ENCODE assay signal across 17 cellular contexts in the genomic region with DNA sequence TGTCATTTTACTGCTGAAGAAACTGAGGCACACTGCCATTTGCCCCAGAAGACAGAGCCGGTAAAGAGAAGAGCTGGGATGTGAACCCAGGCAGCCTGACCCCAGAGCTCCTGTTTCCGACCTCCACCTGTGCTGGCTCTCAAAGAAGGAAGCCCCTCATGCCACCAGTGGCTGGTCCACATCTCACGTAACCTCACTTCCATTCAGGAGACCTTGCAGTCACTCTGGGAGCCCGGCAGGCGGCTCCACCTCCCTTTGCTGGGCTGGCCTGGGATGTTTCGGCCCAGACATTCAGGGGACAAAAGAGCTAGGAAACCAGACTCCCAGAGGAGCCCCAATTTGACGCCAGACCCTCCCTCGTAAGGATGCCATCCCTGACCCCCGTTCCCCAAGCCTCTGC. TPM values are rescaled to one million over a fixed set of nuclear protein-coding genes. Genes with fewer than 3 reads are reported as not detected.
DNase-seq lines count a peak whose midpoint lies in the region; ATAC-seq and TF ChIP-seq lines count a peak whose summit lies in the region.
"Had no signal": no experiment of that assay in that cellular context is flagged by ENCODE, and none has a peak within 500 bp of the region (broad histone marks: within the 10 kb centered on the region; RNA-seq: fewer than 3 reads in every experiment).

No MANE protein-coding gene starts in this region.

- WGBS in adrenal gland, 4 donors: 76 to 84% (median 80%) methylated on average over 8 to 9 of the region's 9 CpGs

- ATAC-seq in activated naive CD4-positive, alpha-beta T cell treated with anti-CD3 and anti-CD28 coated beads, Interleukin-2, amount 50 U/mL, for 72 hours: no peak
- ATAC-seq in foreskin keratinocyte: no peak
- no peak for ATAC-seq in natural killer cell
- ATAC-seq: activated CD4-positive, CD25-positive, alpha-beta regulatory T cell treated with anti-CD3 and anti-CD28 coated beads, Interleukin-2, amount 50 U/mL, for 24 hours; naive thymus-derived CD8-positive, alpha-beta T cell had no signal

- H3K4me1 ChIP-seq in adrenal gland (replicated peaks in 1 of 2) (peaks cover 8 to 16% of the 10 kb centered on the region in 2 donors), foreskin keratinocyte (no peaks in the 10 kb centered on the region)

- DNase-seq in activated naive CD4-positive, alpha-beta T cell treated with anti-CD3 and anti-CD28 coated beads, Interleukin-2, amount 50 U/mL, for 72 hours (ENCODE audit: low spot score in 2 of 2): no peak
- DNase-seq in activated naive CD4-positive, alpha-beta T cell treated with anti-CD3 and anti-CD28 coated beads for 36 hours: no peak
- DNase-seq in adrenal gland: no peak
- no peak for DNase-seq in foreskin keratinocyte
- no peak for DNase-seq in type B pancreatic cell (ENCODE audit: extremely low spot score, unreplicated experiment)
- no peak for DNase-seq in endothelial cell (ENCODE audit: low spot score)
- no peak for DNase-seq in natural killer cell
- no peak for DNase-seq in stimulated activated naive CD4-positive, alpha-beta T cell treated with Interleukin-2 at 50 U/mL for 16 hours (lab: John Stamatoyannopoulos, UW)
- DNase-seq: activated T-cell treated with anti-CD3 and anti-CD28 coated beads, Interleukin-2, amount 50 U/mL, for 1 hour; KG1; naive thymus-derived CD8-positive, alpha-beta T cell; NCI-H2081; transverse colon had no signal

- CTCF ChIA-PET in activated naive CD4-positive, alpha-beta T cell treated with anti-CD3 and anti-CD28 coated beads for 36 hours (lab: Charles Lee): interaction anchor here (1.6 to 5.0 kb wide), 2 partner anchors 10 to 99 kb away, joined by 5 to 43 read pairs; no protein-coding TSS in a partner anchor

- intact Hi-C loops in activated naive CD4-positive, alpha-beta T cell treated with anti-CD3 and anti-CD28 coated beads for 36 hours (cut with micrococcal nuclease): no loop called here
- intact Hi-C loops in adrenal gland (cut with DNase I): loop anchor here (5.0 to 10.0 kb wide), 3 partner anchors 99 to 227 kb away; a partner anchor contains a TSS
- intact Hi-C loops in natural killer cell (cut with micrococcal nuclease): loop anchor here (10.0 kb wide), 1 partner anchor 259 kb away; no protein-coding TSS in a partner anchor

- H3K4me3 ChIP-seq in adrenal gland: no peak overlapping the region
- H3K4me3 ChIP-seq: cardiac muscle cell, skin epidermis, transverse colon had no signal

- H3K27me3 Mint-ChIP-seq in activated naive CD4-positive, alpha-beta T cell treated with anti-CD3 and anti-CD28 coated beads for 36 hours (ENCODE audit: low read depth): no peaks in the 10 kb centered on the region
- no peaks in the 10 kb centered on the region for H3K27me3 Mint-ChIP-seq in type B pancreatic cell
- H3K27me3 Mint-ChIP-seq in endothelial cell (ENCODE audit: unreplicated experiment): no peaks in the 10 kb centered on the region
- H3K27me3 Mint-ChIP-seq in natural killer cell (ENCODE audit: low read depth in 2 of 2): no peaks in the 10 kb centered on the region
- H3K27me3 Mint-ChIP-seq: naive thymus-derived CD8-positive, alpha-beta T cell had no signal

- H3K27ac ChIP-seq in adrenal gland: peak overlapping the region in 1 of 5 donors; percentile 32
- H3K27ac ChIP-seq in foreskin keratinocyte: no peak overlapping the region
- H3K27ac ChIP-seq: cardiac muscle cell had no signal

- H3K36me3 ChIP-seq in adrenal gland (replicated peaks in 1 of 2): peaks cover 0 to 44% of the 10 kb centered on the region in 2 donors

- no peaks in the 10 kb centered on the region for H3K9me3 ChIP-seq in adrenal gland (replicated peaks in 1 of 3)
- H3K9me3 ChIP-seq: transverse colon had no signal

- TF ChIP-seq POLR2A in adrenal gland (IDR thresholded peaks at IDR 0.05): no peak

- TF ChIP-seq CTCF in adrenal gland (IDR thresholded peaks at IDR 0.05) (peak in 4 of 6 experiments; percentile 10 to 22 (median 21)), foreskin keratinocyte (conservative IDR thresholded peaks at IDR 0.05) (peak; percentile 28), type B pancreatic cell (conservative IDR thresholded peaks at IDR 0.05) (peak; percentile 32), endothelial cell (IDR thresholded peaks at IDR 0.05; ENCODE audit: unreplicated experiment) (no peak), natural killer cell (IDR thresholded peaks at IDR 0.05) (no peak)

- H3K4me3 Mint-ChIP-seq in activated naive CD4-positive, alpha-beta T cell treated with anti-CD3 and anti-CD28 coated beads for 36 hours: no peak overlapping the region
- H3K4me3 Mint-ChIP-seq in type B pancreatic cell: no peak overlapping the region
- H3K4me3 Mint-ChIP-seq in endothelial cell (ENCODE audit: unreplicated experiment): no peak overlapping the region
- H3K4me3 Mint-ChIP-seq in natural killer cell: no peak overlapping the region

- no peaks in the 10 kb centered on the region for H3K9me3 Mint-ChIP-seq in activated naive CD4-positive, alpha-beta T cell treated with anti-CD3 and anti-CD28 coated beads, Interleukin-2, amount 50 U/mL, for 72 hours
- no peaks in the 10 kb centered on the region for H3K9me3 Mint-ChIP-seq in activated naive CD4-positive, alpha-beta T cell treated with anti-CD3 and anti-CD28 coated beads for 36 hours
- H3K9me3 Mint-ChIP-seq in type B pancreatic cell: no peaks in the 10 kb centered on the region
- H3K9me3 Mint-ChIP-seq in endothelial cell (ENCODE audit: unreplicated experiment): no peaks in the 10 kb centered on the region
- H3K9me3 Mint-ChIP-seq in natural killer cell: no peaks in the 10 kb centered on the region
- H3K9me3 Mint-ChIP-seq: naive thymus-derived CD8-positive, alpha-beta T cell had no signal

- peaks cover 21% of the 10 kb centered on the region for H3K4me1 Mint-ChIP-seq in activated naive CD4-positive, alpha-beta T cell treated with anti-CD3 and anti-CD28 coated beads for 36 hours (ENCODE audit: low read depth)
- H3K4me1 Mint-ChIP-seq in type B pancreatic cell (ENCODE audit: unreplicated experiment): peaks cover 10% of the 10 kb centered on the region
- H3K4me1 Mint-ChIP-seq in endothelial cell (ENCODE audit: unreplicated experiment): peaks cover 17% of the 10 kb centered on the region
- peaks cover 24 to 27% of the 10 kb centered on the region in 2 donors for H3K4me1 Mint-ChIP-seq in natural killer cell

- H3K27me3 ChIP-seq in adrenal gland: no peaks in the 10 kb centered on the region
- H3K27me3 ChIP-seq in foreskin keratinocyte: no peaks in the 10 kb centered on the region
- H3K27me3 ChIP-seq: cardiac muscle cell, transverse colon had no signal

- peaks cover 5 to 19% of the 10 kb centered on the region in 2 donors for H3K36me3 Mint-ChIP-seq in activated naive CD4-positive, alpha-beta T cell treated with anti-CD3 and anti-CD28 coated beads, Interleukin-2, amount 50 U/mL, for 72 hours
- peaks cover 7% of the 10 kb centered on the region for H3K36me3 Mint-ChIP-seq in activated naive CD4-positive, alpha-beta T cell treated with anti-CD3 and anti-CD28 coated beads for 36 hours (ENCODE audit: low read depth)
- peaks cover 5% of the 10 kb centered on the region for H3K36me3 Mint-ChIP-seq in type B pancreatic cell
- peaks cover 15% of the 10 kb centered on the region for H3K36me3 Mint-ChIP-seq in endothelial cell (ENCODE audit: low read depth, unreplicated experiment)
- H3K36me3 Mint-ChIP-seq in natural killer cell: no peaks in the 10 kb centered on the region

- peak overlapping the region; percentile 82 to 95 for H3K27ac Mint-ChIP-seq in activated naive CD4-positive, alpha-beta T cell treated with anti-CD3 and anti-CD28 coated beads, Interleukin-2, amount 50 U/mL, for 72 hours
- no peak overlapping the region for H3K27ac Mint-ChIP-seq in activated naive CD4-positive, alpha-beta T cell treated with anti-CD3 and anti-CD28 coated beads for 36 hours
- H3K27ac Mint-ChIP-seq in type B pancreatic cell: no peak overlapping the region
- no peak overlapping the region for H3K27ac Mint-ChIP-seq in endothelial cell (ENCODE audit: unreplicated experiment)
- H3K27ac Mint-ChIP-seq in natural killer cell: no peak overlapping the region

RNA-seq across cellular contexts. Expression of a gene that starts 2.9 kb away (rescaled TPM):
- 10 to 100 TPM; 42.5 to 52.8 TPM for total RNA-seq in activated naive CD4-positive, alpha-beta T cell treated with anti-CD3 and anti-CD28 coated beads, Interleukin-2, amount 50 U/mL, for 72 hours
- total RNA-seq in activated naive CD4-positive, alpha-beta T cell treated with anti-CD3 and anti-CD28 coated beads for 36 hours: 10 to 100 TPM; 59.3 to 66.2 TPM
- total RNA-seq in adrenal gland (10 to 100 TPM; 18.9 to 66.7 (median 40.1) TPM), foreskin keratinocyte (19.7 and 20.7 TPM in 2 replicates), type B pancreatic cell (ENCODE audit: low replicate concordance) (66.9 and 83.7 TPM in 2 replicates), endothelial cell (ENCODE audit: unreplicated experiment) (73.6 TPM), natural killer cell (10 to 100 TPM; 89.0 to 97.7 (median 91.9) TPM)
- polyA plus RNA-seq in adrenal gland (100 to 1,000 TPM in 1 of 3 donors, 10 to 100 TPM in 1, 1 to 10 TPM in 1; 6.4 to 205 (median 75.1) TPM), foreskin keratinocyte (13.0 and 14.2 TPM in 2 replicates)

RNA-seq across cellular contexts. Expression of a gene that starts 7.0 kb away (rescaled TPM):
- under 1 TPM in 1 of 2 donors, not detected in 1; 0.47 TPM for total RNA-seq in activated naive CD4-positive, alpha-beta T cell treated with anti-CD3 and anti-CD28 coated beads, Interleukin-2, amount 50 U/mL, for 72 hours
- total RNA-seq in activated naive CD4-positive, alpha-beta T cell treated with anti-CD3 and anti-CD28 coated beads for 36 hours: under 1 TPM; 0.30 to 0.45 TPM
- total RNA-seq in adrenal gland: 1 to 10 TPM in 1 of 8 donors, under 1 TPM in 5, not detected in 2; 0.12 to 1.2 (median 0.59) TPM
- 10 to 100 TPM in 1 of 3 donors, 1 to 10 TPM in 1, not detected in 1; 2.3 to 11.6 TPM for polyA plus RNA-seq in adrenal gland
- total RNA-seq in foreskin keratinocyte: not detected in 2 replicates
- not detected in 2 replicates for polyA plus RNA-seq in foreskin keratinocyte
- not detected in 2 replicates for total RNA-seq in type B pancreatic cell (ENCODE audit: low replicate concordance)
- total RNA-seq in endothelial cell (ENCODE audit: unreplicated experiment): 0.87 TPM
- total RNA-seq in natural killer cell: not detected
- total RNA-seq: cardiac muscle cell; fibroblast of lung; naive thymus-derived CD8-positive, alpha-beta T cell had no signal
- polyA plus RNA-seq: cardiac muscle cell, fibroblast of lung had no signal

RNA-seq across cellular contexts. Expression of a gene that starts 38.8 kb away (rescaled TPM):
- not detected for total RNA-seq in activated naive CD4-positive, alpha-beta T cell treated with anti-CD3 and anti-CD28 coated beads, Interleukin-2, amount 50 U/mL, for 72 hours
- not detected for total RNA-seq in activated naive CD4-positive, alpha-beta T cell treated with anti-CD3 and anti-CD28 coated beads for 36 hours
- total RNA-seq in adrenal gland (1 to 10 TPM in 6 of 8 donors, under 1 TPM in 2; 0.67 to 2.5 (median 2.2) TPM), foreskin keratinocyte (not detected in 2 replicates), type B pancreatic cell (ENCODE audit: low replicate concordance) (0.67 and 3.2 TPM in 2 replicates), endothelial cell (ENCODE audit: unreplicated experiment) (0.18 TPM), natural killer cell (1 to 10 TPM in 1 of 3 donors, under 1 TPM in 2; 0.43 to 2.9 (median 0.95) TPM)
- polyA plus RNA-seq in adrenal gland (10 to 100 TPM in 2 of 3 donors, 1 to 10 TPM in 1; 5.3 to 17.9 (median 10.4) TPM), foreskin keratinocyte (not detected in 2 replicates)
- total RNA-seq: fibroblast of lung, transverse colon had no signal
- polyA plus RNA-seq: fibroblast of lung had no signal

RNA-seq across cellular contexts. Expression of a gene that starts 38.9 kb away (rescaled TPM):
- 10 to 100 TPM; 11.2 to 11.8 TPM for total RNA-seq in activated naive CD4-positive, alpha-beta T cell treated with anti-CD3 and anti-CD28 coated beads, Interleukin-2, amount 50 U/mL, for 72 hours
- total RNA-seq in activated naive CD4-positive, alpha-beta T cell treated with anti-CD3 and anti-CD28 coated beads for 36 hours: 1 to 10 TPM; 5.8 to 7.5 TPM
- total RNA-seq in adrenal gland (10 to 100 TPM; 19.0 to 54.0 (median 31.8) TPM), foreskin keratinocyte (13.6 and 15.7 TPM in 2 replicates), type B pancreatic cell (ENCODE audit: low replicate concordance) (22.9 and 36.4 TPM in 2 replicates), endothelial cell (ENCODE audit: unreplicated experiment) (50.2 TPM), natural killer cell (10 to 100 TPM; 11.2 to 15.3 (median 13.5) TPM)
- polyA plus RNA-seq in adrenal gland (10 to 100 TPM; 18.8 to 33.5 (median 28.6) TPM), foreskin keratinocyte (7.8 and 8.1 TPM in 2 replicates)

RNA-seq across cellular contexts. Expression of a gene that starts 55.9 kb away (rescaled TPM):
- not detected for total RNA-seq in activated naive CD4-positive, alpha-beta T cell treated with anti-CD3 and anti-CD28 coated beads, Interleukin-2, amount 50 U/mL, for 72 hours
- not detected for total RNA-seq in activated naive CD4-positive, alpha-beta T cell treated with anti-CD3 and anti-CD28 coated beads for 36 hours
- under 1 TPM in 4 of 8 donors, not detected in 4; 0.15 to 0.95 (median 0.36) TPM for total RNA-seq in adrenal gland
- polyA plus RNA-seq in adrenal gland: 1 to 10 TPM in 1 of 3 donors, under 1 TPM in 2; 0.20 to 1.3 (median 0.46) TPM
- total RNA-seq in foreskin keratinocyte: not detected in 2 replicates
- not detected in 2 replicates for polyA plus RNA-seq in foreskin keratinocyte
- total RNA-seq in type B pancreatic cell (ENCODE audit: low replicate concordance): 0.12 and 0.17 TPM in 2 replicates
- total RNA-seq in endothelial cell (ENCODE audit: unreplicated experiment): not detected
- not detected for total RNA-seq in natural killer cell
- total RNA-seq: cardiac muscle cell; fibroblast of lung; naive thymus-derived CD8-positive, alpha-beta T cell; transverse colon had no signal
- polyA plus RNA-seq: cardiac muscle cell; fibroblast of lung; naive thymus-derived CD8-positive, alpha-beta T cell had no signal

Comparison
In these comparisons a context has a peak if more than half of its experiments do, and no peak if none do; other contexts are left out.
1. H3K27ac Mint-ChIP-seq: peak in activated naive CD4-positive, alpha-beta T cell treated with anti-CD3 and anti-CD28 coated beads, Interleukin-2, amount 50 U/mL, for 72 hours (2 of 2); none in activated naive CD4-positive, alpha-beta T cell treated with anti-CD3 and anti-CD28 coated beads for 36 hours (single experiment), type B pancreatic cell (single experiment), endothelial cell (single experiment) and natural killer cell (0 of 2).
2. CTCF ChIP-seq: peak in adrenal gland (4 of 6), foreskin keratinocyte (single experiment) and type B pancreatic cell (single experiment); none in endothelial cell (single experiment) and natural killer cell (single experiment).